29 cellular contexts compared by ENCODE assay signal in genomic region chr5:143315929-143316328, GRCh38.
A peak's percentile ranks its signal among the peaks of the same experiment; 100 is the strongest.
DNase-seq lines count a peak whose midpoint lies in the region; ATAC-seq, FAIRE-seq and TF ChIP-seq lines count a peak whose summit lies in the region.
"Had no signal": no experiment of that assay in that cellular context is flagged by ENCODE, and none has a peak within 500 bp of the region (broad histone marks: within the 10 kb centered on the region; RNA-seq: fewer than 3 reads in every experiment).

No MANE protein-coding gene starts in this region.

- H3K27ac ChIP-seq in astrocyte (ENCODE audit: low read depth, low read length) (no peak overlapping the region), right lobe of liver (no peak overlapping the region), smooth muscle cell (ENCODE audit: low read depth) (peak overlapping the region; percentile 98)
- H3K27ac ChIP-seq: 22Rv1, body of pancreas, parathyroid adenoma, SK-N-MC, WERI-Rb-1 had no signal

- no peak overlapping the region for H3K4me3 ChIP-seq in astrocyte (ENCODE audit: insufficient read depth, low read depth, low read length)
- no peak overlapping the region for H3K4me3 ChIP-seq in right lobe of liver
- H3K4me3 ChIP-seq in smooth muscle cell: no peak overlapping the region
- H3K4me3 ChIP-seq: body of pancreas, MG63, SK-N-MC had no signal

- peak in 3 of 4 donors; percentile 24 to 35 (median 24) for ATAC-seq in right lobe of liver
- ATAC-seq: body of pancreas; effector memory CD8-positive, alpha-beta T cell; esophagus mucosa; Panc1; stimulated activated memory B cell treated with anti-CD40 and anti-IgM and Interleukin-4, amounts not matched to agents 10 μg/mL and 1 μg/mL and 100 μg/mL, for 72 hours had no signal

- H3K4me3 Mint-ChIP-seq in activated CD4-positive, alpha-beta T cell treated with anti-CD3 and anti-CD28 coated beads, Interleukin-2, amount 10 ng/mL, durations not matched to agents 24 days and 14 days: no peak overlapping the region
- H3K4me3 Mint-ChIP-seq in astrocyte (ENCODE audit: unreplicated experiment): no peak overlapping the region
- H3K4me3 Mint-ChIP-seq: activated naive CD8-positive, alpha-beta T cell treated with anti-CD3 and anti-CD28 coated beads, Interleukin-2, amount 10 ng/mL, durations not matched to agents 7 days and 5 days; effector memory CD8-positive, alpha-beta T cell; nephron; stimulated activated memory B cell treated with anti-CD40 and anti-IgM and Interleukin-4, amounts not matched to agents 10 μg/mL and 1 μg/mL and 100 μg/mL, for 72 hours; T-helper 2 cell treated with Interferon-gamma antibody and Interleukin-4, amounts not matched to agents 5 μg/mL and 100 μg/mL, for 36 hours had no signal

- H3K36me3 ChIP-seq in astrocyte (ENCODE audit: insufficient read depth, low read length): no peaks in the 10 kb centered on the region
- H3K36me3 ChIP-seq in right lobe of liver: peaks cover 0 to 14% (median 0%) of the 10 kb centered on the region in 4 donors
- no peaks in the 10 kb centered on the region for H3K36me3 ChIP-seq in smooth muscle cell (ENCODE audit: low read depth)

- no peak overlapping the region for H3K27ac Mint-ChIP-seq in activated CD4-positive, alpha-beta T cell treated with anti-CD3 and anti-CD28 coated beads, Interleukin-2, amount 10 ng/mL, durations not matched to agents 24 days and 14 days
- peak overlapping the region; percentile 23 for H3K27ac Mint-ChIP-seq in astrocyte (ENCODE audit: unreplicated experiment)
- H3K27ac Mint-ChIP-seq: activated naive CD8-positive, alpha-beta T cell treated with anti-CD3 and anti-CD28 coated beads, Interleukin-2, amount 10 ng/mL, durations not matched to agents 7 days and 5 days; nephron; stimulated activated memory B cell treated with anti-CD40 and anti-IgM and Interleukin-4, amounts not matched to agents 10 μg/mL and 1 μg/mL and 100 μg/mL, for 72 hours; T-helper 2 cell treated with Interferon-gamma antibody and Interleukin-4, amounts not matched to agents 5 μg/mL and 100 μg/mL, for 36 hours had no signal

- DNase-seq in activated CD4-positive, alpha-beta T cell treated with anti-CD3 and anti-CD28 coated beads, Interleukin-2, amount 10 ng/mL, durations not matched to agents 24 days and 14 days: peak; percentile 48
- DNase-seq in activated CD4-positive, alpha-beta T cell treated with anti-CD3 and anti-CD28 coated beads for 1 hour: no peak
- peak; percentile 75 for DNase-seq in astrocyte (ENCODE audit: low read depth)
- no peak for DNase-seq in right lobe of liver
- no peak for DNase-seq in smooth muscle cell (lab: John Stamatoyannopoulos, UW; ENCODE audit: unreplicated experiment)
- DNase-seq in ecto neural progenitor cell (ENCODE audit: low spot score): no peak
- DNase-seq in hippocampal formation (lab: John Stamatoyannopoulos, UW): no peak
- no peak for DNase-seq in GM03348 (ENCODE audit: low spot score)
- DNase-seq: activated CD4-positive, alpha-beta T cell treated with anti-CD3 and anti-CD28 coated beads, Interleukin-2, amount 50 U/mL, for 48 hours; activated CD8-positive, alpha-beta memory T cell treated with anti-CD3 and anti-CD28 coated beads, Interleukin-2, amount 50 U/mL, for 48 hours; activated naive CD8-positive, alpha-beta T cell treated with anti-CD3 and anti-CD28 coated beads, Interleukin-2, amount 10 ng/mL, durations not matched to agents 7 days and 5 days; body of pancreas; DMS79 treated with DMSO at 0.1 percent for 48 hours; effector memory CD8-positive, alpha-beta T cell; MG63; NCI-H1417 treated with DMSO at 0.1 percent for 48 hours; NCI-H510A; stimulated activated CD4-positive, alpha-beta T cell treated with anti-CD3 and anti-CD28 coated beads, Interleukin-1b, Interleukin-23, amount 100 ng/mL, for 48 hours; WERI-Rb-1 had no signal

- H2AFZ ChIP-seq in astrocyte (ENCODE audit: low read depth, low read length): no peak overlapping the region
- no peak overlapping the region for H2AFZ ChIP-seq in smooth muscle cell (ENCODE audit: low read depth)
- H2AFZ ChIP-seq: parathyroid adenoma had no signal

- no peaks in the 10 kb centered on the region for H3K27me3 ChIP-seq in astrocyte (ENCODE audit: insufficient read depth, low read length)
- H3K27me3 ChIP-seq in right lobe of liver: no peaks in the 10 kb centered on the region
- no peaks in the 10 kb centered on the region for H3K27me3 ChIP-seq in smooth muscle cell (ENCODE audit: low read depth)
- H3K27me3 ChIP-seq: body of pancreas, MG63 had no signal

- TF ChIP-seq CTCF in astrocyte (IDR thresholded peaks at IDR 0.05; ENCODE audit: insufficient read depth, low read depth, low read length): no peak
- no peak for TF ChIP-seq CTCF in right lobe of liver (IDR thresholded peaks at IDR 0.05)
- no peak for TF ChIP-seq CTCF in smooth muscle cell (IDR thresholded peaks at IDR 0.05; ENCODE audit: borderline replicate concordance, insufficient read depth, poor library complexity, severe bottlenecking)

- H3K4me1 Mint-ChIP-seq in activated CD4-positive, alpha-beta T cell treated with anti-CD3 and anti-CD28 coated beads, Interleukin-2, amount 10 ng/mL, durations not matched to agents 24 days and 14 days: peaks cover 32% of the 10 kb centered on the region
- peaks cover 49% of the 10 kb centered on the region for H3K4me1 Mint-ChIP-seq in astrocyte (ENCODE audit: low read depth, unreplicated experiment)

- peaks cover 41% of the 10 kb centered on the region for H3K36me3 Mint-ChIP-seq in activated CD4-positive, alpha-beta T cell treated with anti-CD3 and anti-CD28 coated beads, Interleukin-2, amount 10 ng/mL, durations not matched to agents 24 days and 14 days (ENCODE audit: low read depth)
- H3K36me3 Mint-ChIP-seq in astrocyte (ENCODE audit: low read depth, unreplicated experiment): peaks cover 5% of the 10 kb centered on the region

- intact Hi-C loops in activated CD4-positive, alpha-beta T cell treated with anti-CD3 and anti-CD28 coated beads, Interleukin-2, amount 10 ng/mL, durations not matched to agents 24 days and 14 days (cut with micrococcal nuclease): loop anchor here (5.0 kb wide), 1 partner anchor 36 kb away; no protein-coding TSS in a partner anchor
- intact Hi-C loops in right lobe of liver (cut with DNase I): no loop called here

- no peak for TF ChIP-seq POLR2A in right lobe of liver (IDR thresholded peaks at IDR 0.05)

- no peaks in the 10 kb centered on the region for H4K20me1 ChIP-seq in astrocyte (ENCODE audit: insufficient read depth, low read length)
- H4K20me1 ChIP-seq in smooth muscle cell (ENCODE audit: low read depth): peaks cover 17% of the 10 kb centered on the region

- no peak overlapping the region for H3K4me2 ChIP-seq in astrocyte (ENCODE audit: low read length)
- H3K4me2 ChIP-seq in smooth muscle cell: peak overlapping the region; percentile 37

- no peaks in the 10 kb centered on the region for H3K27me3 Mint-ChIP-seq in activated CD4-positive, alpha-beta T cell treated with anti-CD3 and anti-CD28 coated beads, Interleukin-2, amount 10 ng/mL, durations not matched to agents 24 days and 14 days
- no peaks in the 10 kb centered on the region for H3K27me3 Mint-ChIP-seq in astrocyte (ENCODE audit: low read depth, unreplicated experiment)
- H3K27me3 Mint-ChIP-seq: activated naive CD8-positive, alpha-beta T cell treated with anti-CD3 and anti-CD28 coated beads, Interleukin-2, amount 10 ng/mL, durations not matched to agents 7 days and 5 days; effector memory CD8-positive, alpha-beta T cell; IgD-negative memory B cell; stimulated activated memory B cell treated with anti-CD40 and anti-IgM and Interleukin-4, amounts not matched to agents 10 μg/mL and 1 μg/mL and 100 μg/mL, for 72 hours had no signal

- H3K9me3 Mint-ChIP-seq in activated CD4-positive, alpha-beta T cell treated with anti-CD3 and anti-CD28 coated beads, Interleukin-2, amount 10 ng/mL, durations not matched to agents 24 days and 14 days: peaks cover 6% of the 10 kb centered on the region
- H3K9me3 Mint-ChIP-seq in astrocyte (ENCODE audit: unreplicated experiment): no peaks in the 10 kb centered on the region
- H3K9me3 Mint-ChIP-seq: effector memory CD8-positive, alpha-beta T cell; IgD-negative memory B cell; nephron; stimulated activated memory B cell treated with anti-CD40 and anti-IgM and Interleukin-4, amounts not matched to agents 10 μg/mL and 1 μg/mL and 100 μg/mL, for 72 hours; T-helper 2 cell treated with Interferon-gamma antibody and Interleukin-4, amounts not matched to agents 5 μg/mL and 100 μg/mL, for 36 hours had no signal

- H3K4me1 ChIP-seq in astrocyte (ENCODE audit: insufficient read depth, low read length) (peaks cover 36% of the 10 kb centered on the region), right lobe of liver (peaks cover 0 to 31% (median 7%) of the 10 kb centered on the region in 4 donors), smooth muscle cell (ENCODE audit: low read depth) (peaks cover 28% of the 10 kb centered on the region)

- WGBS in right lobe of liver (ENCODE audit: insufficient coverage, low coverage, low lambda C conversion rate, missing lambda C conversion rate): 53% methylated on average over 6 of the region's 6 CpGs
- WGBS in smooth muscle cell (ENCODE audit: low lambda C conversion rate): 64% methylated on average over 6 of the region's 6 CpGs

- H3K79me2 ChIP-seq in astrocyte (ENCODE audit: insufficient read depth, low read length) (peaks cover 65% of the 10 kb centered on the region), smooth muscle cell (ENCODE audit: low read depth) (peaks cover 80% of the 10 kb centered on the region)

- H3F3A ChIP-seq in smooth muscle cell (ENCODE audit: low read depth): peaks cover 19% of the 10 kb centered on the region

- no peak for FAIRE-seq in astrocyte (lab: Jason Lieb, UNC)
- FAIRE-seq: colon had no signal

- H3K9me3 ChIP-seq in astrocyte (ENCODE audit: insufficient read depth, low read depth, low read length): no peaks in the 10 kb centered on the region
- no peaks in the 10 kb centered on the region for H3K9me3 ChIP-seq in right lobe of liver
- H3K9me3 ChIP-seq in smooth muscle cell (replicated peaks; ENCODE audit: low read depth): no peaks in the 10 kb centered on the region
- H3K9me3 ChIP-seq: body of pancreas, MG63 had no signal

- H3K9ac ChIP-seq in astrocyte (ENCODE audit: low read length): no peak overlapping the region
- H3K9ac ChIP-seq in smooth muscle cell (ENCODE audit: low read depth): peak overlapping the region; percentile 15
- H3K9ac ChIP-seq: parathyroid adenoma had no signal

Comparison
In these comparisons a context has a peak if more than half of its experiments do, and no peak if none do; other contexts are left out.
1. DNase-seq: peak in activated CD4-positive, alpha-beta T cell treated with anti-CD3 and anti-CD28 coated beads, Interleukin-2, amount 10 ng/mL, durations not matched to agents 24 days and 14 days (single experiment) and astrocyte (single experiment); none in activated CD4-positive, alpha-beta T cell treated with anti-CD3 and anti-CD28 coated beads for 1 hour (single experiment), right lobe of liver (0 of 3), smooth muscle cell (single experiment), ecto neural progenitor cell (single experiment), hippocampal formation (0 of 2) and GM03348 (single experiment).